1 cellular context compared by ENCODE assay signal in the genomic region with DNA sequence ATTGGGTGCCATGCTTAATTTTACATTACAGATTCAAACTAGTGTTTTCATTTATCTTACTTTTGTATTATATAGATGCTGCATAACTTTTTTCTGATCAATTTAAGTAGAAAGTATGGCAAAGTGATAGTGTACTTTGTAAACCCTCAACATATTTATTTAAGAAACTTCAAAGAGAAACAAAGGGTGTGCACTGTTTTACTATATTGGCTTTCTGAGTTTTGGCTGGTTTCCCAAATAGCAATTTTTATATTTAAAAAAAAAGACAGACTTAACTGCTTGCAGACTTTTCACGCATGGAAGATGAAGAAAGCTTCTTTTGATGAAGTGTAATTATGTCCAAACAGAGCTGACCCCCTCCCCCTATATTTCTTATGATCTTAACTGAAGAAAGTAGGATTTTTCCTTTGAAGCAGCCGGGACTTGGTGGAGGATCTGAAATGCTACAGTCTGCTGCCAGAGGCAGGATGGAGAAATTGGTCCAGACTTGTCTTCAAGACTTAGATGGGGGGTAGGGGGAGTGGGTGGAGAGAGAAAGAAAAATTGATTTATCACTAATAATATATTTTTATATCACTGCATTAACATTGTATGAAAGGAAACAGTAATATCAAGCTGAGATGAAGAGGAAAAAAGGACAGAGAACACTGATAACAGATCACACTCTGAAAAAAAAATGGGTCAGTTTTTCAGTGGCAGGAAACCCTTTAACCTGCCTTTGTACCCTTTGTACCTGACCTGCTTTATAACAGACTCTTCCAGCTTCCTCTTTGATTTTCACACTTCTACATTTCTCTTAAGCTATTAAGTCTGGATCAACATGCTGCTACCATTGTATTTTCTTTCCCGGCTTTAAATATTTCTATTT.
TF ChIP-seq lines count a peak whose summit lies in the region.

No MANE protein-coding gene starts in this region.

TF ChIP-seq in K562, 482 proteins besides CTCF, POLR2A, EP300 and RAD21:
- TF ChIP-seq MGA (IDR thresholded peaks at IDR 0.05) (0 out of 2 replicates have a peak, but pooled peaks have one; percentile 10), NR2C2 (CRISPR knock-in tag; IDR thresholded peaks at IDR 0.05) (no peak), NR2C2 (tag; IDR thresholded peaks at IDR 0.05) (0 out of 2 replicates have a peak, but pooled peaks have one; percentile 3), CBX2 (IDR thresholded peaks at IDR 0.05; ENCODE audit: insufficient read depth, low read length, poor library complexity, severe bottlenecking) (no peak), ZNF407 (IDR thresholded peaks at IDR 0.05; ENCODE audit: low read depth) (no peak)
- TF ChIP-seq, protein P1, sequence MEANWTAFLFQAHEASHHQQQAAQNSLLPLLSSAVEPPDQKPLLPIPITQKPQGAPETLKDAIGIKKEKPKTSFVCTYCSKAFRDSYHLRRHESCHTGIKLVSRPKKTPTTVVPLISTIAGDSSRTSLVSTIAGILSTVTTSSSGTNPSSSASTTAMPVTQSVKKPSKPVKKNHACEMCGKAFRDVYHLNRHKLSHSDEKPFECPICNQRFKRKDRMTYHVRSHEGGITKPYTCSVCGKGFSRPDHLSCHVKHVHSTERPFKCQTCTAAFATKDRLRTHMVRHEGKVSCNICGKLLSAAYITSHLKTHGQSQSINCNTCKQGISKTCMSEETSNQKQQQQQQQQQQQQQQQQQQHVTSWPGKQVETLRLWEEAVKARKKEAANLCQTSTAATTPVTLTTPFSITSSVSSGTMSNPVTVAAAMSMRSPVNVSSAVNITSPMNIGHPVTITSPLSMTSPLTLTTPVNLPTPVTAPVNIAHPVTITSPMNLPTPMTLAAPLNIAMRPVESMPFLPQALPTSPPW (CRISPR knock-in tag; IDR thresholded peaks at IDR 0.05), result 0 out of 2 replicates have a peak, but pooled peaks have one; percentile 14
- TF ChIP-seq, protein P2, sequence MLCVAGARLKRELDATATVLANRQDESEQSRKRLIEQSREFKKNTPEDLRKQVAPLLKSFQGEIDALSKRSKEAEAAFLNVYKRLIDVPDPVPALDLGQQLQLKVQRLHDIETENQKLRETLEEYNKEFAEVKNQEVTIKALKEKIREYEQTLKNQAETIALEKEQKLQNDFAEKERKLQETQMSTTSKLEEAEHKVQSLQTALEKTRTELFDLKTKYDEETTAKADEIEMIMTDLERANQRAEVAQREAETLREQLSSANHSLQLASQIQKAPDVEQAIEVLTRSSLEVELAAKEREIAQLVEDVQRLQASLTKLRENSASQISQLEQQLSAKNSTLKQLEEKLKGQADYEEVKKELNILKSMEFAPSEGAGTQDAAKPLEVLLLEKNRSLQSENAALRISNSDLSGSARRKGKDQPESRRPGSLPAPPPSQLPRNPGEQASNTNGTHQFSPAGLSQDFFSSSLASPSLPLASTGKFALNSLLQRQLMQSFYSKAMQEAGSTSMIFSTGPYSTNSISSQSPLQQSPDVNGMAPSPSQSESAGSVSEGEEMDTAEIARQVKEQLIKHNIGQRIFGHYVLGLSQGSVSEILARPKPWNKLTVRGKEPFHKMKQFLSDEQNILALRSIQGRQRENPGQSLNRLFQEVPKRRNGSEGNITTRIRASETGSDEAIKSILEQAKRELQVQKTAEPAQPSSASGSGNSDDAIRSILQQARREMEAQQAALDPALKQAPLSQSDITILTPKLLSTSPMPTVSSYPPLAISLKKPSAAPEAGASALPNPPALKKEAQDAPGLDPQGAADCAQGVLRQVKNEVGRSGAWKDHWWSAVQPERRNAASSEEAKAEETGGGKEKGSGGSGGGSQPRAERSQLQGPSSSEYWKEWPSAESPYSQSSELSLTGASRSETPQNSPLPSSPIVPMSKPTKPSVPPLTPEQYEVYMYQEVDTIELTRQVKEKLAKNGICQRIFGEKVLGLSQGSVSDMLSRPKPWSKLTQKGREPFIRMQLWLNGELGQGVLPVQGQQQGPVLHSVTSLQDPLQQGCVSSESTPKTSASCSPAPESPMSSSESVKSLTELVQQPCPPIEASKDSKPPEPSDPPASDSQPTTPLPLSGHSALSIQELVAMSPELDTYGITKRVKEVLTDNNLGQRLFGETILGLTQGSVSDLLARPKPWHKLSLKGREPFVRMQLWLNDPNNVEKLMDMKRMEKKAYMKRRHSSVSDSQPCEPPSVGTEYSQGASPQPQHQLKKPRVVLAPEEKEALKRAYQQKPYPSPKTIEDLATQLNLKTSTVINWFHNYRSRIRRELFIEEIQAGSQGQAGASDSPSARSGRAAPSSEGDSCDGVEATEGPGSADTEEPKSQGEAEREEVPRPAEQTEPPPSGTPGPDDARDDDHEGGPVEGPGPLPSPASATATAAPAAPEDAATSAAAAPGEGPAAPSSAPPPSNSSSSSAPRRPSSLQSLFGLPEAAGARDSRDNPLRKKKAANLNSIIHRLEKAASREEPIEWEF (CRISPR knock-in tag; IDR thresholded peaks at IDR 0.05), result 0 out of 2 replicates have a peak, but pooled peaks have one; percentile 35
